9 cellular contexts compared by ENCODE assay signal in genomic region chr15:63473749-63473998, GRCh38. TPM values are rescaled to one million over a fixed set of nuclear protein-coding genes. Genes with fewer than 3 reads are reported as not detected.
A peak's percentile ranks its signal among the peaks of the same experiment; 100 is the strongest.
DNase-seq lines count a peak whose midpoint lies in the region; ATAC-seq and TF ChIP-seq lines count a peak whose summit lies in the region.
"Had no signal": no experiment of that assay in that cellular context is flagged by ENCODE, and none has a peak within 500 bp of the region (broad histone marks: within the 10 kb centered on the region; RNA-seq: fewer than 3 reads in every experiment).

No MANE protein-coding gene starts in this region.

- H2AFZ ChIP-seq in PC-3 (ENCODE audit: low read length) = no peak overlapping the region

- CTCF ChIA-PET in CD4-positive, alpha-beta memory T cell (lab: Charles Lee; ENCODE audit: partially characterized antibody) = interaction anchor here (1.0 to 13.4 kb wide), 3 partner anchors 10 to 126 kb away, joined by 4 to 224 read pairs (median 8); partner anchors contain the start of gene USP3
- CTCF ChIA-PET in PC-3 (lab: Charles Lee) = interaction anchor here (1.0 kb wide), 1 partner anchor 126 kb away, joined by 3 read pairs; no protein-coding TSS in a partner anchor

- H3K36me3 ChIP-seq in CD4-positive, alpha-beta memory T cell (ENCODE audit: insufficient read depth, low read length) = no peaks in the 10 kb centered on the region
- H3K36me3 ChIP-seq in PC-3 (ENCODE audit: low read depth, low read length) (no peaks in the 10 kb centered on the region), muscle layer of duodenum (ENCODE audit: control insufficient read depth in 1 of 2, insufficient read depth in 2 of 2, low read length in 2 of 2) (no peaks in the 10 kb centered on the region)

- H3K9ac ChIP-seq in PC-3 (ENCODE audit: low read length) = no peak overlapping the region

- peaks cover 53% of the 10 kb centered on the region for H3K4me1 ChIP-seq in CD4-positive, alpha-beta memory T cell (ENCODE audit: insufficient read depth, low read length)
- H3K4me1 ChIP-seq in PC-3 (ENCODE audit: insufficient read depth, low read length) (peaks cover 13% of the 10 kb centered on the region; the same call in 1 of the 2 replicates), muscle layer of duodenum (ENCODE audit: control insufficient read depth in 1 of 2, insufficient read depth in 2 of 2, low read length in 2 of 2) (peaks cover 22 to 23% of the 10 kb centered on the region in 2 donors)

- no peak for DNase-seq in CD4-positive, alpha-beta memory T cell
- DNase-seq in PC-3 = no peak
- no peak for DNase-seq in NCI-H1436 treated with DMSO at 0.1 percent for 48 hours (lab: John Stamatoyannopoulos, UW)
- DNase-seq in Ammon's horn (ENCODE audit: low spot score) = no peak
- DNase-seq in effector CD4-positive, alpha-beta T cell = no peak
- no peak for DNase-seq in C1 segment of cervical spinal cord (lab: John Stamatoyannopoulos, UW)

- H3K79me2 ChIP-seq in PC-3 (ENCODE audit: low read length) = no peaks in the 10 kb centered on the region

- POLR2A ChIA-PET in CD4-positive, alpha-beta memory T cell (lab: Charles Lee; ENCODE audit: partially characterized antibody) = interaction anchor here (0.6 to 28.5 kb wide), 8 partner anchors 10 to 273 kb away, joined by 3 to 906 read pairs (median 4); partner anchors contain the start of gene USP3
- POLR2A ChIA-PET in PC-3 (lab: Charles Lee; ENCODE audit: unreplicated experiment) = no interaction called here

- H3K9me3 Mint-ChIP-seq in CD4-positive, alpha-beta memory T cell = peaks cover 0 to 2% (median 0%) of the 10 kb centered on the region in 8 donors

- no peaks in the 10 kb centered on the region for H3K36me3 Mint-ChIP-seq in CD4-positive, alpha-beta memory T cell
- H3K36me3 Mint-ChIP-seq: WTC11 had no signal

- no peaks in the 10 kb centered on the region for H3K27me3 Mint-ChIP-seq in CD4-positive, alpha-beta memory T cell

- H3K4me3 ChIP-seq in CD4-positive, alpha-beta memory T cell (ENCODE audit: low read length in 2 of 2) = no peak overlapping the region
- no peak overlapping the region for H3K4me3 ChIP-seq in PC-3 (ENCODE audit: low read length)
- no peak overlapping the region for H3K4me3 ChIP-seq in muscle layer of duodenum (ENCODE audit: low read depth in 1 of 2, low read length in 2 of 2)

- H4K20me1 ChIP-seq in PC-3 (ENCODE audit: low read length) = no peaks in the 10 kb centered on the region

- peaks cover 40 to 58% (median 54%) of the 10 kb centered on the region in 4 donors for H3K4me1 Mint-ChIP-seq in CD4-positive, alpha-beta memory T cell

- peak overlapping the region; percentile 43 for H3K27ac ChIP-seq in CD4-positive, alpha-beta memory T cell (ENCODE audit: low read depth, low read length)
- H3K27ac ChIP-seq in PC-3 (ENCODE audit: low read length) (peak overlapping the region; percentile 19), muscle layer of duodenum (ENCODE audit: low read length) (peak overlapping the region; percentile 21)

- no peak for TF ChIP-seq CTCF in PC-3 (conservative IDR thresholded peaks at IDR 0.05; ENCODE audit: low read depth, low read length)

- no peak overlapping the region for H3K4me2 ChIP-seq in PC-3 (ENCODE audit: low read length)

- H3K27me3 ChIP-seq in CD4-positive, alpha-beta memory T cell (ENCODE audit: insufficient read depth, low read length) = no peaks in the 10 kb centered on the region
- no peaks in the 10 kb centered on the region for H3K27me3 ChIP-seq in PC-3 (ENCODE audit: low read length)
- H3K27me3 ChIP-seq in muscle layer of duodenum (ENCODE audit: low read depth, low read length) = no peaks in the 10 kb centered on the region

- peak overlapping the region in 5 of 8 donors; percentile 45 to 86 (median 69) for H3K4me3 Mint-ChIP-seq in CD4-positive, alpha-beta memory T cell
- H3K4me3 Mint-ChIP-seq: WTC11 had no signal

- ATAC-seq in GM21447 (IDR thresholded peaks at IDR 0.05; ENCODE audit: unreplicated experiment) (peak; percentile 12), PC-3 (no peak)

- intact Hi-C loops in CD4-positive, alpha-beta memory T cell (cut with micrococcal nuclease) = loop anchor here (10.0 kb wide), 1 partner anchor 621 kb away; the partner anchor contains the start of genes CIAO2A and SNX1
- intact Hi-C loops in PC-3 (cut with micrococcal nuclease) = no loop called here

- no peaks in the 10 kb centered on the region for H3K9me3 ChIP-seq in CD4-positive, alpha-beta memory T cell (ENCODE audit: control insufficient read depth in 1 of 2, low read length in 2 of 2)
- H3K9me3 ChIP-seq in PC-3 (ENCODE audit: low read length) (no peaks in the 10 kb centered on the region), muscle layer of duodenum (ENCODE audit: control insufficient read depth in 1 of 2, low read length in 2 of 2) (no peaks in the 10 kb centered on the region)

- no peaks in the 10 kb centered on the region for H3K9me2 ChIP-seq in PC-3 (replicated peaks; ENCODE audit: low read length)

- BruUV-seq in PC-3 (replicated peaks; lab: Mats Ljungman, UMichigan) = no TSS peak

- no peaks in the 10 kb centered on the region for H3F3A ChIP-seq in PC-3 (ENCODE audit: low read length, unreplicated experiment)

- H3K27ac Mint-ChIP-seq in CD4-positive, alpha-beta memory T cell = peak overlapping the region; percentile 87 to 99 (median 97)
- H3K27ac Mint-ChIP-seq: WTC11 had no signal

RNA-seq across cellular contexts. Expression of gene USP3, which starts 30.7 kb away (rescaled TPM):
- 100 to 1,000 TPM; 148 to 159 TPM for total RNA-seq in CD4-positive, alpha-beta memory T cell
- polyA plus RNA-seq in CD4-positive, alpha-beta memory T cell = 10 to 100 TPM; 61.6 to 76.1 TPM
- total RNA-seq in PC-3 (2014; rRNA removed) = 26.9 and 27.3 TPM in 2 replicates
